Comparison of ENCODE assay signal across 15 cellular contexts in the genomic region with DNA sequence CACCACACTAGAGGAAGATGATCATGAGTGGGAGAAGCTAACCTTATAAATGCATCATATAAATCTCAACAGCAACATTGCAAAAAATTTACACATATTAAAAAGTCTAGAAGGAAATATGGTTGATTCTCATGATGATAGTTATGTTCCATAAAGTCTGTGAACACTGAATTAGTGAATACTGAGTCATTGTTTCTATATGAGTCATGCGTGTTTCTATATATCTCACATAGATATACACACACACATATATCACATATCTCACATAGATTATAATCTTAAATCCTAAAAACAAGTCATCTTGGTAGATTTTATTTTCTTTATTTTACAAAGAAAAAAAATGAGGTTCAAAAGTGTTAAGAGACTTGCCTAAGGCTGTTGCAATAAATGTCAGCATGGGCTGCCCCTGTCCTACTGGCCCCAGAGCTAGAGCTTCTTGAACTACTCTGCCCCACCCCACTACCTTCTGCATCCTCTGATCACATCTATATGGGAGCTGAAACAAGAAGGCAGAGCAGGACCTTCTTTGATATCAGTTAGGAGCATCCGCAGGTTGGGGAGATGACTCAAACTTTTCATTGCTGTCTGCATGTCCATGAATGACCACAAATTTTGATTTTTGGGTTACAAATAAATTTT.
DNase-seq lines count a peak whose midpoint lies in the region; ATAC-seq, FAIRE-seq and TF ChIP-seq lines count a peak whose summit lies in the region.
"Had no signal": no experiment of that assay in that cellular context is flagged by ENCODE, and none has a peak within 500 bp of the region (broad histone marks: within the 10 kb centered on the region; RNA-seq: fewer than 3 reads in every experiment).

No MANE protein-coding gene starts in this region.

- DNase-seq in GM12892 (ENCODE audit: insufficient read length) (no peak), aorta (no peak), T-helper 9 cell (no peak), GM19239 (ENCODE audit: insufficient read length, low spot score) (no peak), left colon (no peak)
- peak; percentile 49 for DNase-seq in T-helper 2 cell treated with Interferon-gamma antibody and Interleukin-4, amounts not matched to agents 5 μg/mL and 100 μg/mL, for 36 hours (ENCODE audit: low spot score)
- DNase-seq: CD4-positive, alpha-beta T cell; IMR-90; NCI-H2029; nephron progenitor cell; T-cell had no signal

- no peaks in the 10 kb centered on the region for H3K4me1 ChIP-seq in aorta (ENCODE audit: control insufficient read depth in 1 of 2, insufficient read depth in 2 of 2, low read length in 2 of 2)

- peaks cover 16% of the 10 kb centered on the region for H3K9me3 Mint-ChIP-seq in T-helper 2 cell treated with Interferon-gamma antibody and Interleukin-4, amounts not matched to agents 5 μg/mL and 100 μg/mL, for 36 hours
- H3K9me3 Mint-ChIP-seq: CD4-positive, alpha-beta T cell; central memory CD8-positive, alpha-beta T cell had no signal

- H3K27me3 ChIP-seq in aorta (ENCODE audit: control insufficient read depth in 1 of 2, insufficient read depth in 2 of 2, low read length in 1 of 2): no peaks in the 10 kb centered on the region

- no peaks in the 10 kb centered on the region for H3K36me3 ChIP-seq in aorta (ENCODE audit: control insufficient read depth in 1 of 2, insufficient read depth in 2 of 2, low read length in 1 of 2)

- no peak for TF ChIP-seq POLR2A in GM12892 (IDR thresholded peaks at IDR 0.05; ENCODE audit: low read depth, low read length)

- FAIRE-seq in GM12892 (lab: Jason Lieb, UNC) (peak; percentile 21), GM19239 (lab: Jason Lieb, UNC) (no peak)
- FAIRE-seq: H54 had no signal

- no peak overlapping the region for H3K4me3 Mint-ChIP-seq in T-helper 2 cell treated with Interferon-gamma antibody and Interleukin-4, amounts not matched to agents 5 μg/mL and 100 μg/mL, for 36 hours
- H3K4me3 Mint-ChIP-seq: CD4-positive, alpha-beta T cell; central memory CD8-positive, alpha-beta T cell; nephron progenitor cell; T-cell had no signal

- H3K4me3 ChIP-seq in aorta (ENCODE audit: low read length in 2 of 2): no peak overlapping the region

- H3K36me3 Mint-ChIP-seq in T-helper 2 cell treated with Interferon-gamma antibody and Interleukin-4, amounts not matched to agents 5 μg/mL and 100 μg/mL, for 36 hours (ENCODE audit: low read depth): no peaks in the 10 kb centered on the region
- H3K36me3 Mint-ChIP-seq: T-cell had no signal

- peaks cover 10% of the 10 kb centered on the region for H3K4me1 Mint-ChIP-seq in T-helper 2 cell treated with Interferon-gamma antibody and Interleukin-4, amounts not matched to agents 5 μg/mL and 100 μg/mL, for 36 hours (ENCODE audit: low read depth)
- H3K4me1 Mint-ChIP-seq: central memory CD8-positive, alpha-beta T cell; nephron progenitor cell; T-cell had no signal

- H3K27me3 Mint-ChIP-seq in T-helper 2 cell treated with Interferon-gamma antibody and Interleukin-4, amounts not matched to agents 5 μg/mL and 100 μg/mL, for 36 hours (ENCODE audit: low read depth): peaks cover 7% of the 10 kb centered on the region
- H3K27me3 Mint-ChIP-seq: CD4-positive, alpha-beta T cell; central memory CD8-positive, alpha-beta T cell had no signal

- 92 to 94% methylated on average over 2 of the region's 2 CpGs for WGBS in aorta, 2 donors

- intact Hi-C loops in aorta (cut with DNase I): no loop called here
- intact Hi-C loops in left colon (cut with DNase I, micrococcal nuclease): no loop called here

- peaks cover 1% of the 10 kb centered on the region for H3K9me3 ChIP-seq in aorta (ENCODE audit: control insufficient read depth, low read length)

- H3K27ac ChIP-seq in aorta (ENCODE audit: low read depth in 1 of 2, low read length in 2 of 2): no peak overlapping the region

- ATAC-seq in GM18907 (IDR thresholded peaks at IDR 0.05; ENCODE audit: unreplicated experiment) (peak; percentile 74), HG02885 (IDR thresholded peaks at IDR 0.05; ENCODE audit: poor library complexity, unreplicated experiment) (peak; percentile 97), aorta (ENCODE audit: low FRiP score) (no peak), left colon (no peak)
- ATAC-seq: T-cell had no signal

- no peak overlapping the region for H3K27ac Mint-ChIP-seq in T-helper 2 cell treated with Interferon-gamma antibody and Interleukin-4, amounts not matched to agents 5 μg/mL and 100 μg/mL, for 36 hours
- H3K27ac Mint-ChIP-seq: CD4-positive, alpha-beta T cell; nephron progenitor cell; T-cell had no signal

Comparison
In these comparisons a context has a peak if more than half of its experiments do, and no peak if none do; other contexts are left out.
1. ATAC-seq: peak in GM18907 (single experiment) and HG02885 (single experiment); none in aorta (single experiment) and left colon (single experiment).